Comparison of ENCODE assay signal across 28 cellular contexts in the genomic region with DNA sequence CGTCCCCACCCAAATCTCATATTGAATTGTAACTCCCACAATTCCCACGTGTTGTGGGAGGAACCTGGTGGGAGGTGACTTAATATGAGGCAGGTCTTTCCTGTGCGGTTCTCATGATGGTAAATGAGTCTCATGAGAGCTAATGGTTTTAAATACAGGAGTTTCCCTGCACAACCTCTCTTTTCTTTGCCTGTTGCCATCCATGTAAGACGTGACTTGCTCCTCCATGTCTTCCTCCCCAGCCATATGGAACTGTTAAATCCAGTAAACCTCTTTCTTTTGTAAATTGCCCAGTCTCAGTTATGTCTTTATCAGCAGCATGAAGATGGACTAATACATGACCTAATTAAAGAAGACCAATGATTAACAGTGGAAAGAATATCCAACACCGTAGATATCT.
"Had no signal": no experiment of that assay in that cellular context is flagged by ENCODE, and none has a peak within 500 bp of the region (broad histone marks: within the 10 kb centered on the region; RNA-seq: fewer than 3 reads in every experiment).

No MANE protein-coding gene starts in this region.

- H3K4me2 ChIP-seq: neural progenitor cell had no signal

- H3K4me1 ChIP-seq: left lung, lower lobe of right lung, neural progenitor cell, right atrium auricular region, testis, upper lobe of left lung, vagina had no signal

- DNase-seq: hypothalamus; immature natural killer cell; kidney; left colon; left lung; lower lobe of right lung; mammary epithelial cell; mesenchymal stem cell; naive B cell; natural killer cell; nephron progenitor cell; occipital lobe; ovary; stimulated activated CD4-positive, alpha-beta T cell treated with anti-CD3 and anti-CD28 coated beads, Interleukin-12 subunit alpha, Interleukin-12 subunit beta, amount 100 ng/mL, for 4 hours; stimulated activated CD4-positive, alpha-beta T cell treated with anti-CD3 and anti-CD28 coated beads, Interleukin-15, amount 100 ng/mL, for 24 hours; stimulated activated CD4-positive, alpha-beta T cell treated with anti-CD3 and anti-CD28 coated beads, Interleukin-2, amount 100 ng/mL, for 24 hours; stimulated activated CD4-positive, alpha-beta T cell treated with anti-CD3 and anti-CD28 coated beads, Interleukin-4, amount 100 ng/mL, for 1 hour; stimulated activated naive B cell treated with anti-CD40 and anti-IgM and Interleukin-4, amounts not matched to agents 10 μg/mL and 1 μg/mL and 100 μg/mL, for 72 hours; stimulated activated naive CD8-positive, alpha-beta T cell treated with anti-CD3 and anti-CD28 coated beads, Interleukin-15, Interleukin-2, amounts not matched to agents 100 U/mL and 50 U/mL, for 24 hours; stomach; testis; thyroid gland; transverse colon; upper lobe of left lung had no signal

- H3K9me3 ChIP-seq: left lung, neutrophil, ovary, right atrium auricular region, stomach, testis, thyroid gland, transverse colon, upper lobe of left lung, vagina had no signal

- H2AFZ ChIP-seq: neural progenitor cell had no signal

- H3K9ac ChIP-seq: neural progenitor cell had no signal

- H3K27me3 ChIP-seq: left lung, neural progenitor cell, ovary, right atrium auricular region, stomach, testis, thyroid gland, transverse colon, upper lobe of left lung, vagina had no signal

- H3K4me3 ChIP-seq: left lung, lower lobe of right lung, neural progenitor cell, ovary, right atrium auricular region, stomach, testis, thyroid gland, transverse colon, upper lobe of left lung, vagina had no signal

- H3K27ac ChIP-seq: left lung, lower lobe of right lung, neural progenitor cell, neutrophil, ovary, right atrium auricular region, stomach, testis, thyroid gland, transverse colon, upper lobe of left lung, vagina had no signal

- H3K36me3 ChIP-seq: left lung, lower lobe of right lung, neural progenitor cell, neutrophil, ovary, right atrium auricular region, stomach, thyroid gland, transverse colon, upper lobe of left lung, vagina had no signal
